ENCODE assay signal across 15 cellular contexts in genomic region chr7:105594034-105594433, GRCh38. TPM values are rescaled to one million over a fixed set of nuclear protein-coding genes. Genes with fewer than 3 reads are reported as not detected.
DNase-seq lines count a peak whose midpoint lies in the region; TF ChIP-seq lines count a peak whose summit lies in the region.
"Had no signal": no experiment of that assay in that cellular context is flagged by ENCODE, and none has a peak within 500 bp of the region (broad histone marks: within the 10 kb centered on the region; RNA-seq: fewer than 3 reads in every experiment).

No MANE protein-coding gene starts in this region.

- H3K27me3 ChIP-seq in GM23248 (replicated peaks; ENCODE audit: insufficient read depth) = no peaks in the 10 kb centered on the region
- no peaks in the 10 kb centered on the region for H3K27me3 ChIP-seq in neural progenitor cell
- H3K27me3 ChIP-seq: left lung, spleen, tibial nerve had no signal

- H2AFZ ChIP-seq in GM23248 = no peak overlapping the region
- H2AFZ ChIP-seq in neural progenitor cell (replicated peaks) = no peak overlapping the region

- peak; percentile 30 for DNase-seq in GM23248
- DNase-seq in NCI-H146 (lab: John Stamatoyannopoulos, UW) = peak; percentile 41
- DNase-seq in SHP77 (lab: John Stamatoyannopoulos, UW) = peak; percentile 34 to 61
- no peak for DNase-seq in neural progenitor cell (ENCODE audit: low spot score)
- no peak for DNase-seq in GM10248 (ENCODE audit: extremely low spot score)
- DNase-seq in amniotic stem cell (lab: John Stamatoyannopoulos, UW) = no peak
- DNase-seq in GM19238 (ENCODE audit: insufficient read length, low spot score) = no peak
- DNase-seq: Calu3; effector CD8-positive, alpha-beta T cell; heart right ventricle; left lung; spleen had no signal

- WGBS in GM23248 (ENCODE audit: low coverage in 1 of 2, low lambda C conversion rate in 2 of 2, missing lambda C conversion rate in 2 of 2), 2 experiments = 7 to 25% methylated on average over 3 of the region's 3 CpGs

- H3K79me2 ChIP-seq in GM23248 (ENCODE audit: insufficient read depth) (no peaks in the 10 kb centered on the region), neural progenitor cell (ENCODE audit: low read depth) (no peaks in the 10 kb centered on the region)

- H3K9ac ChIP-seq in GM23248 = no peak overlapping the region
- no peak overlapping the region for H3K9ac ChIP-seq in neural progenitor cell

- TF ChIP-seq CTCF in neural progenitor cell (IDR thresholded peaks at IDR 0.05) (peak; percentile 7), GM10248 (IDR thresholded peaks at IDR 0.05; ENCODE audit: control extremely low read depth, extremely low read depth, low read depth, missing control alignments) (no peak)

- H3K27me3 Mint-ChIP-seq in neural progenitor cell (ENCODE audit: insufficient read depth, low read depth) = peaks cover 4% of the 10 kb centered on the region

- no peak overlapping the region for H3K4me3 ChIP-seq in GM23248
- no peak overlapping the region for H3K4me3 ChIP-seq in neural progenitor cell
- H3K4me3 ChIP-seq: heart right ventricle, left lung, spleen, tibial nerve had no signal

- H3F3A ChIP-seq in GM23248 (ENCODE audit: insufficient read depth) (no peaks in the 10 kb centered on the region; the same call in 1 of the 2 replicates), neural progenitor cell (ENCODE audit: low read depth) (no peaks in the 10 kb centered on the region)

- CTCF ChIA-PET in GM10248 (lab: Yijun Ruan, JAX) = interaction anchor here (1.0 to 1.6 kb wide), 4 partner anchors 8 to 80 kb away, joined by 3 to 6 read pairs (median 4); partner anchors contain the start of gene RINT1

- no peaks in the 10 kb centered on the region for H3K9me3 Mint-ChIP-seq in neural progenitor cell
- H3K9me3 Mint-ChIP-seq: neural crest cell had no signal

- H3K36me3 ChIP-seq in GM23248 (ENCODE audit: low read depth) (no peaks in the 10 kb centered on the region), neural progenitor cell (no peaks in the 10 kb centered on the region)
- H3K36me3 ChIP-seq: heart right ventricle, left lung, spleen, tibial nerve had no signal

- in situ Hi-C loops in GM23248 (cut with MboI) = no loop called here

- no peak overlapping the region for H3K27ac ChIP-seq in GM23248
- H3K27ac ChIP-seq in neural progenitor cell = no peak overlapping the region
- H3K27ac ChIP-seq: heart right ventricle, left lung, tibial nerve had no signal

- H3K4me2 ChIP-seq in GM23248 (ENCODE audit: unreplicated experiment) = no peak overlapping the region
- H3K4me2 ChIP-seq in neural progenitor cell = no peak overlapping the region

- H3K9me3 ChIP-seq in GM23248 (ENCODE audit: low read depth) = no peaks in the 10 kb centered on the region
- H3K9me3 ChIP-seq in neural progenitor cell (ENCODE audit: low read depth) = no peaks in the 10 kb centered on the region
- H3K9me3 ChIP-seq: heart right ventricle, left lung, spleen, tibial nerve had no signal

- H4K20me1 ChIP-seq in GM23248 (ENCODE audit: insufficient read depth) = no peaks in the 10 kb centered on the region
- H4K20me1 ChIP-seq in neural progenitor cell (ENCODE audit: low read depth) = no peaks in the 10 kb centered on the region

- H3K4me1 ChIP-seq in GM23248 (ENCODE audit: insufficient read depth) = no peaks in the 10 kb centered on the region
- H3K4me1 ChIP-seq in neural progenitor cell = peaks cover 5% of the 10 kb centered on the region
- H3K4me1 ChIP-seq: left lung had no signal

- H3K36me3 Mint-ChIP-seq in neural progenitor cell = no peaks in the 10 kb centered on the region

- H3K4me3 Mint-ChIP-seq in neural progenitor cell = no peak overlapping the region
- H3K4me3 Mint-ChIP-seq: neural crest cell had no signal

- POLR2A ChIA-PET in GM10248 (lab: Yijun Ruan, JAX) = interaction anchor here (0.6 kb wide), 1 partner anchor 481 kb away, joined by 4 read pairs; no protein-coding TSS in a partner anchor

- H3K27ac Mint-ChIP-seq in neural progenitor cell = no peak overlapping the region

- H3K9me2 ChIP-seq in GM23248 (ENCODE audit: insufficient read depth) = no peaks in the 10 kb centered on the region

- peaks cover 9% of the 10 kb centered on the region for H3K4me1 Mint-ChIP-seq in neural progenitor cell

RNA-seq across cellular contexts. Expression of gene EFCAB10, which starts 12.7 kb away (rescaled TPM):
- not detected in 2 replicates for total RNA-seq in GM23248 (2014; rRNA removed; shearing (Covaris generic))
- polyA plus RNA-seq in GM23248 (2016; fragmentation: Nextera tagmentation; extraction: Ambion mirVana) = 0.25 and 0.39 TPM in 2 replicates
- total RNA-seq in neural progenitor cell (ENCODE audit: low replicate concordance) = 1.1 and 5.0 TPM in 2 replicates
- total RNA-seq: Calu3, heart right ventricle, tibial nerve had no signal
- polyA plus RNA-seq: adipose tissue, heart right ventricle had no signal

Comparison
In these comparisons a context has a peak if more than half of its experiments do, and no peak if none do; other contexts are left out.
1. DNase-seq: peak in GM23248 (single experiment), NCI-H146 (single experiment) and SHP77 (2 of 2); none in neural progenitor cell (single experiment), GM10248 (single experiment), amniotic stem cell (single experiment) and GM19238 (single experiment).